Comparison of ENCODE assay signal across 11 cellular contexts in the genomic region with DNA sequence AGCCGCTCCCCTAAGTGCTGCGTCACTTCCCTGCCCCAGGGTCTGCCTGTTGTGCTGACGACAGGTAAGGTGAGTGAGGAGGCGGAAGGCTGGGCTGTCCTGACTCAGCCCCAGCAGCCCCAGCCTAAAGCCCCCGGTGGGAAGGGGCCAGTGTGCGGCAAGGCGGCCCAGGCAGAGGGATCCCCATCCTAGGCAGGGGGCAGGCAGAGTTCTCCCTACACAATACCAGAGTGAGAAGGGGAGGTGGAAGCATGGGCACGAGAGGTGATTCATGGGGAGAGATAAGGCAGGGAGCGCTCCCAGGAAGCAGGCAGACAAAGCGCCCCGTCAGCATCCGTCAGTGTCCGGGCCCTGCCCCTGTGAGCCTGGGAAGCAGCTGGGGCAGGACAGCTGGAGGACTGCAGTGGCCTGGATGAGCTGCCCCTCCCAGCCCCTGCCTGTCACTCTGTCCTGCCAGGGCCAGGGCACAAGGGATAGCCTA. TPM values are rescaled to one million over a fixed set of nuclear protein-coding genes. Genes with fewer than 3 reads are reported as not detected.
DNase-seq lines count a peak whose midpoint lies in the region; ATAC-seq and TF ChIP-seq lines count a peak whose summit lies in the region.
"Had no signal": no experiment of that assay in that cellular context is flagged by ENCODE, and none has a peak within 500 bp of the region (broad histone marks: within the 10 kb centered on the region; RNA-seq: fewer than 3 reads in every experiment).

No MANE protein-coding gene starts in this region.

- peak overlapping the region; percentile 67 for H3K4me3 Mint-ChIP-seq in type B pancreatic cell

- peaks cover 7% of the 10 kb centered on the region for H3K4me1 Mint-ChIP-seq in type B pancreatic cell (ENCODE audit: unreplicated experiment)

- peak; percentile 49 for TF ChIP-seq POLR2A in right lobe of liver (IDR thresholded peaks at IDR 0.05)

- H3K36me3 Mint-ChIP-seq in type B pancreatic cell, result no peaks in the 10 kb centered on the region

- H3K9me3 ChIP-seq in right atrium auricular region (peaks cover 0 to 2% of the 10 kb centered on the region in 2 donors), left ventricle myocardium inferior (replicated peaks) (peaks cover 8% of the 10 kb centered on the region), right lobe of liver (no peaks in the 10 kb centered on the region)

- no peak overlapping the region for H3K4me3 ChIP-seq in right atrium auricular region
- no peak overlapping the region for H3K4me3 ChIP-seq in left ventricle myocardium inferior
- H3K4me3 ChIP-seq in brain microvascular endothelial cell (ENCODE audit: low read depth, low read length), result no peak overlapping the region
- no peak overlapping the region for H3K4me3 ChIP-seq in right lobe of liver

- DNase-seq in right atrium auricular region (ENCODE audit: low spot score) (no peak), left ventricle myocardium inferior (no peak), brain microvascular endothelial cell (peak; percentile 68), right lobe of liver (peak in 1 of 3 donors; percentile 58), type B pancreatic cell (ENCODE audit: extremely low spot score, unreplicated experiment) (no peak), middle frontal gyrus (ENCODE audit: extremely low spot score, low spot score) (no peak)
- DNase-seq: DMS53; effector memory CD4-positive, alpha-beta T cell; naive B cell had no signal

- H3K9me3 Mint-ChIP-seq in type B pancreatic cell, result no peaks in the 10 kb centered on the region

- H3K36me3 ChIP-seq in right atrium auricular region (no peaks in the 10 kb centered on the region), left ventricle myocardium inferior (no peaks in the 10 kb centered on the region), brain microvascular endothelial cell (replicated peaks) (peaks cover 2% of the 10 kb centered on the region), right lobe of liver (no peaks in the 10 kb centered on the region)

- H3K27me3 ChIP-seq in right atrium auricular region (no peaks in the 10 kb centered on the region), left ventricle myocardium inferior (ENCODE audit: low read depth) (no peaks in the 10 kb centered on the region), brain microvascular endothelial cell (replicated peaks) (no peaks in the 10 kb centered on the region), right lobe of liver (no peaks in the 10 kb centered on the region)

- intact Hi-C loops in left ventricle myocardium inferior (cut with micrococcal nuclease), result no loop called here
- intact Hi-C loops in right lobe of liver (cut with DNase I), result no loop called here

- no peaks in the 10 kb centered on the region for H3K27me3 Mint-ChIP-seq in type B pancreatic cell
- H3K27me3 Mint-ChIP-seq: naive B cell had no signal

- TF ChIP-seq CTCF in right atrium auricular region (IDR thresholded peaks at IDR 0.05), result no peak
- no peak for TF ChIP-seq CTCF in left ventricle myocardium inferior (IDR thresholded peaks at IDR 0.05; ENCODE audit: borderline replicate concordance)
- no peak for TF ChIP-seq CTCF in brain microvascular endothelial cell (IDR thresholded peaks at IDR 0.05; ENCODE audit: low read depth, low read length, missing control alignments)
- no peak for TF ChIP-seq CTCF in right lobe of liver (IDR thresholded peaks at IDR 0.05)
- no peak for TF ChIP-seq CTCF in type B pancreatic cell (conservative IDR thresholded peaks at IDR 0.05)

- H3K27ac ChIP-seq in right atrium auricular region (peak overlapping the region; percentile 84 to 92), left ventricle myocardium inferior (replicated peaks) (no peak overlapping the region), brain microvascular endothelial cell (peak overlapping the region; percentile 16), right lobe of liver (no peak overlapping the region)

- in situ Hi-C loops in brain microvascular endothelial cell (cut with HindIII; ENCODE audit: low pct_ligation_motif_present, low sequenced_read_pairs), result no loop called here

- peak overlapping the region; percentile 91 for H3K27ac Mint-ChIP-seq in type B pancreatic cell

- WGBS in right lobe of liver (ENCODE audit: insufficient coverage, low coverage, low lambda C conversion rate, missing lambda C conversion rate), result no CpG with 5 or more reads among the region's 13 CpGs

- H3K4me1 ChIP-seq in right atrium auricular region (peaks cover 0 to 79% of the 10 kb centered on the region in 2 donors), left ventricle myocardium inferior (peaks cover 15% of the 10 kb centered on the region), right lobe of liver (peaks cover 0 to 40% (median 7%) of the 10 kb centered on the region in 4 donors)

- ATAC-seq in right lobe of liver (peak in 1 of 4 donors; percentile 30), GM21529 (IDR thresholded peaks at IDR 0.05; ENCODE audit: unreplicated experiment) (no peak), HG03571 (IDR thresholded peaks at IDR 0.05; ENCODE audit: unreplicated experiment) (no peak)

RNA-seq across cellular contexts. Expression of a gene that starts 4.0 kb away (rescaled TPM):
- total RNA-seq in right atrium auricular region (10 to 100 TPM; 14.0 to 50.9 TPM), left ventricle myocardium inferior (2.2 TPM), right lobe of liver (10 to 100 TPM; 10.1 to 41.7 (median 21.5) TPM), type B pancreatic cell (ENCODE audit: low replicate concordance) (8.3 and 18.5 TPM in 2 replicates)

RNA-seq across cellular contexts. Expression of a gene that starts 46.2 kb away (rescaled TPM):
- total RNA-seq in right atrium auricular region (1 to 10 TPM; 2.5 to 5.6 TPM), left ventricle myocardium inferior (1.7 TPM), right lobe of liver (1 to 10 TPM; 2.6 to 6.1 (median 4.2) TPM), type B pancreatic cell (ENCODE audit: low replicate concordance) (0.22 TPM in 1 of 2 replicates, not detected in the other)

RNA-seq across cellular contexts. Expression of a gene that starts 48.6 kb away (rescaled TPM):
- under 1 TPM in 1 of 2 donors, not detected in 1; 0.16 TPM for total RNA-seq in right atrium auricular region
- not detected for total RNA-seq in left ventricle myocardium inferior
- total RNA-seq in right lobe of liver, result under 1 TPM in 2 of 6 experiments, not detected in 4; 0.07 to 0.14 TPM
- 0.19 TPM in 1 of 2 replicates, not detected in the other for total RNA-seq in type B pancreatic cell (ENCODE audit: low replicate concordance)

Comparison
In these comparisons a context has a peak if more than half of its experiments do, and no peak if none do; other contexts are left out.
1. H3K27ac ChIP-seq: peak in right atrium auricular region (2 of 2) and brain microvascular endothelial cell (single experiment); none in left ventricle myocardium inferior (single experiment) and right lobe of liver (0 of 3).